In genomic region chr13:73171926-73172325, GRCh38 we compare ENCODE assay signal across 14 cellular contexts.
DNase-seq lines count a peak whose midpoint lies in the region; ATAC-seq, FAIRE-seq and TF ChIP-seq lines count a peak whose summit lies in the region.
"Had no signal": no experiment of that assay in that cellular context is flagged by ENCODE, and none has a peak within 500 bp of the region (broad histone marks: within the 10 kb centered on the region; RNA-seq: fewer than 3 reads in every experiment).

No MANE protein-coding gene starts in this region.

- H3K4me3 ChIP-seq in ACC112 (ENCODE audit: low read depth, low read length) (no peak overlapping the region), H1 (ENCODE audit: extremely low read depth in 1 of 4, insufficient read depth in 2 of 4, low read depth in 3 of 4, low read length in 4 of 4) (no peak overlapping the region), mesenchymal stem cell (ENCODE audit: insufficient read depth in 1 of 2, low read depth in 1 of 2, low read length in 2 of 2) (no peak overlapping the region)
- H3K4me3 ChIP-seq: body of pancreas, upper lobe of left lung had no signal

- no peak overlapping the region for H3K4me3 Mint-ChIP-seq in activated T-cell treated with anti-CD3 and anti-CD28 coated beads, Interleukin-2, amount 50 U/mL, for 72 hours
- H3K4me3 Mint-ChIP-seq: activated T-cell treated with anti-CD3 and anti-CD28 coated beads, Interleukin-2, amount 50 U/mL, for 4 hours; naive thymus-derived CD8-positive, alpha-beta T cell had no signal

- H3K27me3 ChIP-seq in ACC112 (ENCODE audit: insufficient read depth, low read length): no peaks in the 10 kb centered on the region
- no peaks in the 10 kb centered on the region for H3K27me3 ChIP-seq in H1 (replicated peaks in 1 of 4; ENCODE audit: control insufficient read depth in 3 of 4, extremely low read depth in 1 of 4, insufficient read depth in 3 of 4, low read length in 3 of 4)
- H3K27me3 ChIP-seq in mesenchymal stem cell (ENCODE audit: control insufficient read depth in 1 of 2, insufficient read depth in 1 of 2, low read length in 2 of 2): no peaks in the 10 kb centered on the region
- H3K27me3 ChIP-seq: body of pancreas, upper lobe of left lung had no signal

- no peaks in the 10 kb centered on the region for H3K36me3 ChIP-seq in ACC112 (ENCODE audit: insufficient read depth, low read length)
- H3K36me3 ChIP-seq in H1 (ENCODE audit: control insufficient read depth in 2 of 4, insufficient read depth in 4 of 4, low read length in 3 of 4): no peaks in the 10 kb centered on the region
- H3K36me3 ChIP-seq in mesenchymal stem cell (ENCODE audit: control insufficient read depth in 1 of 2, insufficient read depth in 2 of 2, low read depth in 1 of 2, low read length in 2 of 2): no peaks in the 10 kb centered on the region
- H3K36me3 ChIP-seq: upper lobe of left lung had no signal

- no peak for TF ChIP-seq EP300 in H1 (IDR thresholded peaks at IDR 0.05; ENCODE audit: borderline replicate concordance in 1 of 2, low read depth in 2 of 2, low read length in 2 of 2)

- no peak overlapping the region for H3K4me2 ChIP-seq in H1 (ENCODE audit: insufficient read depth in 1 of 2, low read depth in 2 of 2, low read length in 2 of 2)
- H3K4me2 ChIP-seq in mesenchymal stem cell (ENCODE audit: low read length, poor library complexity, severe bottlenecking): no peak overlapping the region

- DNase-seq in LoVo (ENCODE audit: low spot score): peak; percentile 46
- DNase-seq in H1 (ENCODE audit: low read depth in 1 of 2, low spot score in 2 of 2): no peak
- DNase-seq in mesenchymal stem cell: peak; percentile 40
- no peak for DNase-seq in NCI-H748 (lab: John Stamatoyannopoulos, UW; ENCODE audit: unreplicated experiment)
- DNase-seq in NCI-H526 (lab: John Stamatoyannopoulos, UW): no peak
- DNase-seq in activated T-cell treated with anti-CD3 and anti-CD28 coated beads, Interleukin-2, amount 50 U/mL, for 72 hours: no peak
- DNase-seq in activated naive CD4-positive, alpha-beta T cell treated with Interleukin-2 at 50 U/mL for 16 hours: no peak
- DNase-seq: activated T-cell treated with anti-CD3 and anti-CD28 coated beads, Interleukin-2, amount 50 U/mL, for 4 hours; body of pancreas; erythroblast; naive thymus-derived CD8-positive, alpha-beta T cell; stimulated activated CD4-positive, alpha-beta T cell treated with anti-CD3 and anti-CD28 coated beads, Interleukin-12 subunit alpha, Interleukin-12 subunit beta, amount 100 ng/mL, for 4 hours; upper lobe of left lung had no signal

- H3K4me1 ChIP-seq in ACC112 (ENCODE audit: control insufficient read depth, insufficient read depth, low read length, unreplicated experiment) (peaks cover 4% of the 10 kb centered on the region), H1 (replicated peaks in 1 of 4; ENCODE audit: control insufficient read depth in 3 of 4, insufficient read depth in 4 of 4, low read length in 3 of 4) (peaks cover 0 to 8% (median 3%) of the 10 kb centered on the region in 4 experiments; a peak in 4 of 7 replicates), mesenchymal stem cell (ENCODE audit: control insufficient read depth, insufficient read depth, low read depth, low read length) (peaks cover 6% of the 10 kb centered on the region)
- H3K4me1 ChIP-seq: body of pancreas, upper lobe of left lung had no signal

- no peaks in the 10 kb centered on the region for H3K36me3 Mint-ChIP-seq in activated T-cell treated with anti-CD3 and anti-CD28 coated beads, Interleukin-2, amount 50 U/mL, for 72 hours (ENCODE audit: insufficient read depth in 2 of 2)
- H3K36me3 Mint-ChIP-seq: naive thymus-derived CD8-positive, alpha-beta T cell had no signal

- TF ChIP-seq RAD21 in H1 (IDR thresholded peaks at IDR 0.05 in 1 of 2, conservative IDR thresholded peaks at IDR 0.05 in 1 of 2; ENCODE audit: low read depth in 2 of 2, low read length in 2 of 2): peak in 1 of 2 experiments; percentile 40; a peak in 2 of 4 replicates

- H2BK20ac ChIP-seq in H1 (ENCODE audit: low read length): no peak overlapping the region

- H3K23ac ChIP-seq in H1 (ENCODE audit: insufficient read length) (no peak overlapping the region), mesenchymal stem cell (ENCODE audit: low read length in 2 of 2) (no peak overlapping the region)

- 90% methylated on average over 5 of the region's 5 CpGs; no CpG with 5 or more reads in 1 of the 2 experiments for WGBS in H1 (ENCODE audit: extremely low coverage in 1 of 2, insufficient coverage in 1 of 2, insufficient read length in 1 of 2, insufficient replicate concordance in 2 of 2, low coverage in 1 of 2, low lambda C conversion rate in 2 of 2, missing lambda C conversion rate in 1 of 2), 2 experiments
- 66% methylated on average over 5 of the region's 5 CpGs for WGBS in mesenchymal stem cell

- no peaks in the 10 kb centered on the region for H3K9me3 Mint-ChIP-seq in activated T-cell treated with anti-CD3 and anti-CD28 coated beads, Interleukin-2, amount 50 U/mL, for 72 hours
- H3K9me3 Mint-ChIP-seq: activated T-cell treated with anti-CD3 and anti-CD28 coated beads, Interleukin-2, amount 50 U/mL, for 4 hours; naive thymus-derived CD8-positive, alpha-beta T cell had no signal

- no peak overlapping the region for H2AK5ac ChIP-seq in H1 (ENCODE audit: low read depth, low read length)
- H2AK5ac ChIP-seq in mesenchymal stem cell (ENCODE audit: low read length, severe bottlenecking): no peak overlapping the region

- no peaks in the 10 kb centered on the region for H3K27me3 Mint-ChIP-seq in activated T-cell treated with anti-CD3 and anti-CD28 coated beads, Interleukin-2, amount 50 U/mL, for 72 hours (ENCODE audit: low read depth)
- H3K27me3 Mint-ChIP-seq: naive thymus-derived CD8-positive, alpha-beta T cell had no signal

- H3K27ac ChIP-seq in ACC112 (ENCODE audit: low read depth, low read length): no peak overlapping the region
- H3K27ac ChIP-seq in H1 (ENCODE audit: low read depth, low read length): no peak overlapping the region
- no peak overlapping the region for H3K27ac ChIP-seq in mesenchymal stem cell (ENCODE audit: low read length, poor library complexity, severe bottlenecking)
- H3K27ac ChIP-seq: body of pancreas, upper lobe of left lung had no signal

- no peak overlapping the region for H2BK5ac ChIP-seq in H1 (ENCODE audit: low read depth, low read length)
- H2BK5ac ChIP-seq in mesenchymal stem cell (ENCODE audit: low read depth, low read length, poor library complexity, severe bottlenecking): no peak overlapping the region

- H3K79me1 ChIP-seq in H1 (ENCODE audit: low read depth, low read length) (no peaks in the 10 kb centered on the region), mesenchymal stem cell (replicated peaks; ENCODE audit: low read length, poor library complexity, severe bottlenecking) (no peaks in the 10 kb centered on the region)

- H3K4ac ChIP-seq in H1 (replicated peaks; ENCODE audit: insufficient read length, low read depth, low read length): no peak overlapping the region
- H3K4ac ChIP-seq in mesenchymal stem cell (ENCODE audit: low read depth in 1 of 2, low read length in 2 of 2): no peak overlapping the region

- CTCF ChIA-PET in H1 (lab: Charles Lee; ENCODE audit: partially characterized antibody): interaction anchor here (1.2 to 1.5 kb wide), 2 partner anchors 9 to 29 kb away, joined by 3 to 4 read pairs; no protein-coding TSS in a partner anchor

- TF ChIP-seq CTCF in H1 (IDR thresholded peaks at IDR 0.05; ENCODE audit: control extremely low read depth in 1 of 3, insufficient read depth in 1 of 3, low read depth in 1 of 3, low read length in 3 of 3): peak in 2 of 3 experiments; percentile 41; a peak in 2 of 4 replicates

- no peak overlapping the region for H3K27ac Mint-ChIP-seq in activated T-cell treated with anti-CD3 and anti-CD28 coated beads, Interleukin-2, amount 50 U/mL, for 72 hours
- H3K27ac Mint-ChIP-seq: naive thymus-derived CD8-positive, alpha-beta T cell had no signal

- H3K14ac ChIP-seq in H1 (ENCODE audit: insufficient read length) (no peak overlapping the region), mesenchymal stem cell (ENCODE audit: low read length in 2 of 2) (no peak overlapping the region)

- POLR2A ChIA-PET in H1 (lab: Charles Lee; ENCODE audit: partially characterized antibody): interaction anchor here (0.6 to 1.1 kb wide), 3 partner anchors 10 to 139 kb away, joined by 3 read pairs; partner anchors contain the start of gene KLF5

- H4K5ac ChIP-seq in H1 (ENCODE audit: insufficient read length, low read depth, low read length): no peak overlapping the region

- H2BK12ac ChIP-seq in H1 (ENCODE audit: low read depth, low read length): no peak overlapping the region
- no peak overlapping the region for H2BK12ac ChIP-seq in mesenchymal stem cell (ENCODE audit: low read length in 2 of 2)

- H3K18ac ChIP-seq in H1 (ENCODE audit: extremely low read depth, low read length) (no peak overlapping the region), mesenchymal stem cell (ENCODE audit: low read depth in 1 of 2, low read length in 2 of 2) (no peak overlapping the region)

- H2BK120ac ChIP-seq in H1 (replicated peaks; ENCODE audit: low read depth, low read length) (no peak overlapping the region), mesenchymal stem cell (ENCODE audit: low read depth, low read length) (no peak overlapping the region)

- H2BK15ac ChIP-seq in H1 (ENCODE audit: low read length) (no peak overlapping the region), mesenchymal stem cell (ENCODE audit: low read depth, poor library complexity, severe bottlenecking) (no peak overlapping the region)

- no peak overlapping the region for H4K91ac ChIP-seq in H1 (replicated peaks; ENCODE audit: insufficient read length, low read length)
- no peak overlapping the region for H4K91ac ChIP-seq in mesenchymal stem cell (ENCODE audit: low read length)

- no peak overlapping the region for H4K8ac ChIP-seq in H1 (ENCODE audit: extremely low read depth, insufficient read depth, low read length)
- H4K8ac ChIP-seq in mesenchymal stem cell (ENCODE audit: low read length): no peak overlapping the region

- H3K56ac ChIP-seq in H1 (replicated peaks; ENCODE audit: insufficient read length, low read depth, low read length): no peak overlapping the region

- H3K79me2 ChIP-seq in ACC112 (ENCODE audit: control insufficient read depth, insufficient read depth, low read length, unreplicated experiment) (no peaks in the 10 kb centered on the region), H1 (ENCODE audit: control insufficient read depth in 1 of 2, insufficient read depth in 2 of 2, low read length in 2 of 2) (no peaks in the 10 kb centered on the region)

- no peak for ATAC-seq in activated T-cell treated with anti-CD3 and anti-CD28 coated beads, Interleukin-2, amount 50 U/mL, for 72 hours (replicated peaks in 1 of 2)
- ATAC-seq: activated T-cell treated with anti-CD3 and anti-CD28 coated beads, Interleukin-2, amount 50 U/mL, for 4 hours; naive thymus-derived CD8-positive, alpha-beta T cell had no signal

- no peaks in the 10 kb centered on the region for H4K20me1 ChIP-seq in H1 (replicated peaks in 1 of 2; ENCODE audit: control insufficient read depth in 1 of 2, insufficient read depth in 2 of 2, low read length in 2 of 2)

- TF ChIP-seq POLR2A in H1 (IDR thresholded peaks at IDR 0.05; ENCODE audit: control extremely low read depth in 1 of 2, low read depth in 2 of 2, low read length in 2 of 2): no peak

- H3K4me1 Mint-ChIP-seq in activated T-cell treated with anti-CD3 and anti-CD28 coated beads, Interleukin-2, amount 50 U/mL, for 72 hours (ENCODE audit: low read depth): peaks cover 7% of the 10 kb centered on the region
- H3K4me1 Mint-ChIP-seq: naive thymus-derived CD8-positive, alpha-beta T cell had no signal

- H3K9me3 ChIP-seq in H1 (ENCODE audit: insufficient read depth in 2 of 2, low read depth in 1 of 2, low read length in 1 of 2) (no peaks in the 10 kb centered on the region), mesenchymal stem cell (ENCODE audit: control insufficient read depth, low read length) (no peaks in the 10 kb centered on the region)
- H3K9me3 ChIP-seq: body of pancreas, upper lobe of left lung had no signal

- no peak for FAIRE-seq in H1 (lab: Jason Lieb, UNC)

- no peaks in the 10 kb centered on the region for H3K23me2 ChIP-seq in H1 (ENCODE audit: low read depth, low read length)

- H3K9ac ChIP-seq in H1 (replicated peaks in 1 of 4; ENCODE audit: extremely low read depth in 1 of 4, low read depth in 3 of 4, low read length in 3 of 4): no peak overlapping the region
- no peak overlapping the region for H3K9ac ChIP-seq in mesenchymal stem cell (ENCODE audit: low read length)

- H2AFZ ChIP-seq in ACC112 (ENCODE audit: low read length, unreplicated experiment) (peak overlapping the region; percentile 77), H1 (ENCODE audit: low read length) (no peak overlapping the region), mesenchymal stem cell (ENCODE audit: low read depth, low read length) (no peak overlapping the region)

Comparison
In these comparisons a context has a peak if more than half of its experiments do, and no peak if none do; other contexts are left out.
1. DNase-seq: peak in LoVo (single experiment) and mesenchymal stem cell (single experiment); none in H1 (0 of 2), NCI-H748 (single experiment), NCI-H526 (0 of 2), activated T-cell treated with anti-CD3 and anti-CD28 coated beads, Interleukin-2, amount 50 U/mL, for 72 hours (0 of 2) and activated naive CD4-positive, alpha-beta T cell treated with Interleukin-2 at 50 U/mL for 16 hours (single experiment).